ENCODE assay signal across 22 cellular contexts in genomic region chr14:63405715-63406114, GRCh38.
"Had no signal": no experiment of that assay in that cellular context is flagged by ENCODE, and none has a peak within 500 bp of the region (broad histone marks: within the 10 kb centered on the region; RNA-seq: fewer than 3 reads in every experiment).

No MANE protein-coding gene starts in this region.

- H3K4me1 ChIP-seq: vagina had no signal

- H3K4me3 Mint-ChIP-seq: activated CD4-positive, alpha-beta T cell treated with anti-CD3 and anti-CD28 coated beads, Interleukin-2, amount 10 ng/mL, durations not matched to agents 7 days and 5 days; activated CD8-positive, alpha-beta T cell treated with anti-CD3 and anti-CD28 coated beads for 36 hours; activated naive CD4-positive, alpha-beta T cell treated with anti-CD3 and anti-CD28 coated beads, Interleukin-2, amount 50 U/mL, for 24 hours; activated naive CD8-positive, alpha-beta T cell treated with anti-CD3 and anti-CD28 coated beads, Interleukin-2, amount 50 U/mL, for 24 hours; activated T-cell treated with anti-CD3 and anti-CD28 coated beads, Interleukin-2, amount 50 U/mL, for 4 hours; activated T-helper 17 cell treated with anti-CD3 and anti-CD28 coated beads, Interleukin-2, amount 50 U/mL, for 72 hours; naive thymus-derived CD8-positive, alpha-beta T cell; neural crest cell; type B pancreatic cell had no signal

- H3K27ac Mint-ChIP-seq: activated CD4-positive, alpha-beta T cell treated with anti-CD3 and anti-CD28 coated beads, Interleukin-2, amount 10 ng/mL, durations not matched to agents 7 days and 5 days; activated CD8-positive, alpha-beta T cell treated with anti-CD3 and anti-CD28 coated beads for 36 hours; activated naive CD4-positive, alpha-beta T cell treated with anti-CD3 and anti-CD28 coated beads, Interleukin-2, amount 50 U/mL, for 24 hours; activated naive CD8-positive, alpha-beta T cell treated with anti-CD3 and anti-CD28 coated beads, Interleukin-2, amount 50 U/mL, for 24 hours; activated T-helper 17 cell treated with anti-CD3 and anti-CD28 coated beads, Interleukin-2, amount 50 U/mL, for 72 hours; type B pancreatic cell had no signal

- H3K27ac ChIP-seq: epithelial cell of prostate, esophagus squamous epithelium, parathyroid adenoma, right atrium auricular region, vagina had no signal

- H3K9me3 ChIP-seq: esophagus squamous epithelium, right atrium auricular region, vagina had no signal

- H3K27me3 ChIP-seq: esophagus squamous epithelium, right atrium auricular region, vagina had no signal

- H3K27me3 Mint-ChIP-seq: activated CD4-positive, alpha-beta T cell treated with anti-CD3 and anti-CD28 coated beads, Interleukin-2, amount 10 ng/mL, durations not matched to agents 7 days and 5 days; activated CD8-positive, alpha-beta T cell treated with anti-CD3 and anti-CD28 coated beads for 36 hours; activated naive CD4-positive, alpha-beta T cell treated with anti-CD3 and anti-CD28 coated beads, Interleukin-2, amount 50 U/mL, for 24 hours; activated naive CD8-positive, alpha-beta T cell treated with anti-CD3 and anti-CD28 coated beads, Interleukin-2, amount 50 U/mL, for 24 hours; activated T-helper 17 cell treated with anti-CD3 and anti-CD28 coated beads, Interleukin-2, amount 50 U/mL, for 72 hours; naive thymus-derived CD8-positive, alpha-beta T cell; type B pancreatic cell had no signal

- ATAC-seq: activated CD8-positive, alpha-beta T cell treated with anti-CD3 and anti-CD28 coated beads for 36 hours; activated naive CD8-positive, alpha-beta T cell treated with anti-CD3 and anti-CD28 coated beads, Interleukin-2, amount 50 U/mL, for 24 hours; activated T-cell treated with anti-CD3 and anti-CD28 coated beads, Interleukin-2, amount 50 U/mL, for 4 hours; activated T-helper 17 cell treated with anti-CD3 and anti-CD28 coated beads, Interleukin-2, amount 50 U/mL, for 72 hours; naive thymus-derived CD8-positive, alpha-beta T cell had no signal

- H3K9me3 Mint-ChIP-seq: activated CD4-positive, alpha-beta T cell treated with anti-CD3 and anti-CD28 coated beads, Interleukin-2, amount 10 ng/mL, durations not matched to agents 7 days and 5 days; activated CD8-positive, alpha-beta T cell treated with anti-CD3 and anti-CD28 coated beads for 36 hours; activated naive CD4-positive, alpha-beta T cell treated with anti-CD3 and anti-CD28 coated beads, Interleukin-2, amount 50 U/mL, for 24 hours; activated naive CD8-positive, alpha-beta T cell treated with anti-CD3 and anti-CD28 coated beads, Interleukin-2, amount 50 U/mL, for 24 hours; activated T-cell treated with anti-CD3 and anti-CD28 coated beads, Interleukin-2, amount 50 U/mL, for 4 hours; activated T-helper 17 cell treated with anti-CD3 and anti-CD28 coated beads, Interleukin-2, amount 50 U/mL, for 72 hours; naive thymus-derived CD8-positive, alpha-beta T cell; neural crest cell; type B pancreatic cell had no signal

- H3K36me3 ChIP-seq: right atrium auricular region, vagina had no signal

- H3K4me3 ChIP-seq: esophagus squamous epithelium, right atrium auricular region, vagina had no signal

- DNase-seq: activated CD4-positive, alpha-beta T cell treated with anti-CD3 and anti-CD28 coated beads, Interleukin-2, amount 10 ng/mL, durations not matched to agents 7 days and 5 days; activated CD4-positive, CD25-positive, alpha-beta regulatory T cell treated with anti-CD3 and anti-CD28 coated beads, Interleukin-2, amount 50 U/mL, for 72 hours; activated CD8-positive, alpha-beta T cell treated with anti-CD3 and anti-CD28 coated beads for 36 hours; activated gamma-delta T cell treated with Interleukin-2 at 50 U/mL for 16 hours; activated naive CD8-positive, alpha-beta T cell treated with anti-CD3 and anti-CD28 coated beads, Interleukin-2, amount 50 U/mL, for 24 hours; activated T-cell treated with anti-CD3 and anti-CD28 coated beads, Interleukin-2, amount 50 U/mL, for 4 hours; amygdala; effector CD8-positive, alpha-beta T cell; esophagus squamous epithelium; left cardiac atrium; midbrain; naive thymus-derived CD8-positive, alpha-beta T cell; nucleus accumbens; stimulated activated naive CD4-positive, alpha-beta T cell had no signal

- H3K9ac ChIP-seq: parathyroid adenoma had no signal
